ENCODE assay signal across 5 cellular contexts in genomic region chr12:126218697-126219096, GRCh38.
"Had no signal": no experiment of that assay in that cellular context is flagged by ENCODE, and none has a peak within 500 bp of the region (broad histone marks: within the 10 kb centered on the region; RNA-seq: fewer than 3 reads in every experiment).

No MANE protein-coding gene starts in this region.

- H3K4me3 Mint-ChIP-seq: GM23338, H9 had no signal

- H3K4me3 ChIP-seq: GM23338, K562 had no signal

- H3K9me3 Mint-ChIP-seq: H9 had no signal

- H3K4me2 ChIP-seq: GM23338 had no signal

- DNase-seq: H9, HCEC 1CT, IMR-90 had no signal

- H3K27ac Mint-ChIP-seq: GM23338, H9 had no signal

- H2AFZ ChIP-seq: GM23338 had no signal

- H3K4me1 Mint-ChIP-seq: GM23338 had no signal

- ATAC-seq: GM23338, K562 had no signal
